ENCODE assay signal across 1 cellular context in the genomic region with DNA sequence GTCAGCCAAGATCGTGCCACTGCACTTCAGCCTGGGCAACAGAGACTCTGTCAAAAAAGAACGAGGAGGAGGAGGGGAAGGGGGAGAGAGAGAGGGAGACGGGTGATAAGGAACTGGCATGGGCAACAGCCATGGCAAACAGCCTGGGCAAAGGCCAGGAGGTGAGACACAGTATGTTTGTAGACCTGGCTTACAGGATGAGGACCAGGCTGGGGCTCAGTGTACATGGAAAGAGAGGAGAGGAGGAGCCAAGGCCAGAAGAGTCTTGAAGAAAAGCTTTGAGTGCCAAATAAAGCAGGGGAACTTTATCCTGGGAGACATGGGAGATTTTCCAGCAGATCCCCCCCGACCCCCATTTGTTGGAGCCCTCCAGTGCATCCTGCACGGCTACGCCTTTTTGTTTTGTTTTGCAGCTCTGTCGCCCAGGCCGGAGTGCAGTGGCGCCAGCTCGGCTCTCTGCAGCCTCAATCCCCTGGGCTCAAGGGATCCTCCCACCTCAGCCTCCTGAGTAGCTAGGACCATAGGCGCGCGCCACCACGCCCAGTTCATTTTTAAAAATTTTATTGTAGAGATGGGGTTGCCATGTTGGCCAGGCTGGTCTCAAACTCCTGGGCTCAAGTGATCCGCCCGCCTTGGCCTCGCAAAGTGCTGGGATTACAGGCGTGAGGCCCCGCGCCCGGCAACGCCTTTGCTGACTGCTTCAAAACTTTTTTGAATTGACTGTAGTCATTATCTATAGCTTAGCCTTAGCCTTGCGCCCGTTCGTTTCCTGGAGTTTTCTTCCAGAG.
TF ChIP-seq lines count a peak whose summit lies in the region.

No MANE protein-coding gene starts in this region.

TF ChIP-seq in HCT116, 20 proteins besides CTCF, POLR2A, EP300 and RAD21 (continued from another document):
- TF ChIP-seq EZH2phosphoT487 (IDR thresholded peaks at IDR 0.05; ENCODE audit: borderline replicate concordance) (no peak), EZH2 (IDR thresholded peaks at IDR 0.05) (no peak), JUND (IDR thresholded peaks at IDR 0.05) (no peak), ZNF274 (IDR thresholded peaks at IDR 0.05; ENCODE audit: low read depth, low read length) (no peak), ZFX (IDR thresholded peaks at IDR 0.05) (no peak), FOSL1 (IDR thresholded peaks at IDR 0.05; ENCODE audit: low read depth) (no peak), SRF (IDR thresholded peaks at IDR 0.05; ENCODE audit: low read depth) (no peak)
- TF ChIP-seq, protein P1, sequence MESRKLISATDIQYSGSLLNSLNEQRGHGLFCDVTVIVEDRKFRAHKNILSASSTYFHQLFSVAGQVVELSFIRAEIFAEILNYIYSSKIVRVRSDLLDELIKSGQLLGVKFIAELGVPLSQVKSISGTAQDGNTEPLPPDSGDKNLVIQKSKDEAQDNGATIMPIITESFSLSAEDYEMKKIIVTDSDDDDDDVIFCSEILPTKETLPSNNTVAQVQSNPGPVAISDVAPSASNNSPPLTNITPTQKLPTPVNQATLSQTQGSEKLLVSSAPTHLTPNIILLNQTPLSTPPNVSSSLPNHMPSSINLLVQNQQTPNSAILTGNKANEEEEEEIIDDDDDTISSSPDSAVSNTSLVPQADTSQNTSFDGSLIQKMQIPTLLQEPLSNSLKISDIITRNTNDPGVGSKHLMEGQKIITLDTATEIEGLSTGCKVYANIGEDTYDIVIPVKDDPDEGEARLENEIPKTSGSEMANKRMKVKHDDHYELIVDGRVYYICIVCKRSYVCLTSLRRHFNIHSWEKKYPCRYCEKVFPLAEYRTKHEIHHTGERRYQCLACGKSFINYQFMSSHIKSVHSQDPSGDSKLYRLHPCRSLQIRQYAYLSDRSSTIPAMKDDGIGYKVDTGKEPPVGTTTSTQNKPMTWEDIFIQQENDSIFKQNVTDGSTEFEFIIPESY (IDR thresholded peaks at IDR 0.05; ENCODE audit: extremely low read depth, insufficient replicate concordance, low read length): no peak
